32 cellular contexts compared by ENCODE assay signal in genomic region chr14:85799668-85800067, GRCh38.
"Had no signal": no experiment of that assay in that cellular context is flagged by ENCODE, and none has a peak within 500 bp of the region (broad histone marks: within the 10 kb centered on the region; RNA-seq: fewer than 3 reads in every experiment).

No MANE protein-coding gene starts in this region.

- H3K4me1 ChIP-seq: adrenal gland, body of pancreas, breast epithelium had no signal

- H3K9me3 ChIP-seq: adrenal gland, body of pancreas, breast epithelium had no signal

- H3K27ac ChIP-seq: adrenal gland, body of pancreas, brain microvascular endothelial cell, breast epithelium, VCaP had no signal

- H3K36me3 ChIP-seq: adrenal gland, brain microvascular endothelial cell, breast epithelium had no signal

- DNase-seq: activated B cell treated with CpG ODN at 0.5 μM for 24 hours; activated CD4-positive, alpha-beta memory T cell treated with anti-CD3 and anti-CD28 coated beads for 36 hours; activated CD4-positive, alpha-beta T cell treated with anti-CD3 and anti-CD28 coated beads for 4 hours; activated CD4-positive, alpha-beta T cell treated with anti-CD3 and anti-CD28 coated beads, Interleukin-2, amount 10 ng/mL, durations not matched to agents 24 days and 14 days; activated CD4-positive, alpha-beta T cell treated with anti-CD3 and anti-CD28 coated beads, Interleukin-2, amount 50 U/mL, for 1 hour; activated CD4-positive, alpha-beta T cell treated with anti-CD3 and anti-CD28 coated beads, Interleukin-2, amount 50 U/mL, for 4 hours; activated CD4-positive, CD25-positive, alpha-beta regulatory T cell treated with anti-CD3 and anti-CD28 coated beads, Interleukin-2, amount 50 U/mL, for 72 hours; activated CD8-positive, alpha-beta memory T cell treated with anti-CD3 and anti-CD28 coated beads, Interleukin-2, amount 50 U/mL, for 4 hours; activated CD8-positive, alpha-beta T cell treated with anti-CD3 and anti-CD28 coated beads for 36 hours; activated effector memory CD4-positive, alpha-beta T cell treated with anti-CD3 and anti-CD28 coated beads, Interleukin-2, amount 50 U/mL, for 16 hours; activated gamma-delta T cell treated with Interleukin-2 at 50 U/mL for 16 hours; activated naive CD4-positive, alpha-beta T cell; activated naive CD4-positive, alpha-beta T cell treated with anti-CD3 and anti-CD28 coated beads for 36 hours; activated naive CD4-positive, alpha-beta T cell treated with anti-CD3 and anti-CD28 coated beads, Interleukin-2, amount 50 U/mL, for 16 hours; activated naive CD8-positive, alpha-beta T cell treated with anti-CD3 and anti-CD28 coated beads for 36 hours; activated T-cell treated with anti-CD3 and anti-CD28 coated beads for 4 hours; activated T-cell treated with anti-CD3 and anti-CD28 coated beads, Interleukin-2, amount 50 U/mL, for 1 hour; activated T-cell treated with anti-CD3 and anti-CD28 coated beads, Interleukin-2, amount 50 U/mL, for 4 hours; activated T-cell treated with anti-CD3 and anti-CD28 coated beads, Interleukin-2, amount 50 U/mL, for 72 hours; adrenal gland; amniotic stem cell; aorta; body of pancreas; brain microvascular endothelial cell; central memory CD4-positive, alpha-beta T cell; T-helper 1 cell; T-helper 2 cell; T-helper 9 cell had no signal

- H3K4me3 ChIP-seq: adrenal gland, body of pancreas, breast epithelium had no signal

- ATAC-seq: activated CD8-positive, alpha-beta T cell treated with anti-CD3 and anti-CD28 coated beads for 36 hours; activated naive CD4-positive, alpha-beta T cell treated with anti-CD3 and anti-CD28 coated beads, Interleukin-2, amount 50 U/mL, for 72 hours; activated T-cell treated with anti-CD3 and anti-CD28 coated beads, Interleukin-2, amount 50 U/mL, for 4 hours; activated T-cell treated with anti-CD3 and anti-CD28 coated beads, Interleukin-2, amount 50 U/mL, for 72 hours; activated T-helper 17 cell treated with anti-CD3 and anti-CD28 coated beads, Interleukin-2, amount 50 U/mL, for 72 hours; body of pancreas had no signal

- H3K27me3 ChIP-seq: adrenal gland, body of pancreas, brain microvascular endothelial cell, breast epithelium had no signal
